ENCODE assay signal across 8 cellular contexts in genomic region chrX:45850197-45850774, GRCh38.
DNase-seq lines count a peak whose midpoint lies in the region; ATAC-seq lines count a peak whose summit lies in the region.

No MANE protein-coding gene starts in this region.

- H3K4me3 Mint-ChIP-seq in activated CD4-positive, alpha-beta T cell treated with anti-CD3 and anti-CD28 coated beads, Interleukin-2, amount 10 ng/mL, durations not matched to agents 24 days and 14 days: peak overlapping the region; percentile 100

- no peaks in the 10 kb centered on the region for H3K27me3 Mint-ChIP-seq in activated CD4-positive, alpha-beta T cell treated with anti-CD3 and anti-CD28 coated beads, Interleukin-2, amount 10 ng/mL, durations not matched to agents 24 days and 14 days

- H3K36me3 ChIP-seq in neuron (ENCODE audit: insufficient read depth, low read length): peaks cover 31% of the 10 kb centered on the region

- intact Hi-C loops in activated CD4-positive, alpha-beta T cell treated with anti-CD3 and anti-CD28 coated beads, Interleukin-2, amount 10 ng/mL, durations not matched to agents 24 days and 14 days (cut with micrococcal nuclease): loop anchor here (2.0 to 5.0 kb wide), 4 partner anchors 41 to 228 kb away; no protein-coding TSS in a partner anchor

- H3K27ac Mint-ChIP-seq in activated CD4-positive, alpha-beta T cell treated with anti-CD3 and anti-CD28 coated beads, Interleukin-2, amount 10 ng/mL, durations not matched to agents 24 days and 14 days: peak overlapping the region; percentile 98

- H3K9me3 ChIP-seq in neuron (ENCODE audit: low read length): no peaks in the 10 kb centered on the region

- peaks cover 18% of the 10 kb centered on the region for H3K4me1 ChIP-seq in neuron (ENCODE audit: insufficient read depth, low read length)

- H3K9me3 Mint-ChIP-seq in activated CD4-positive, alpha-beta T cell treated with anti-CD3 and anti-CD28 coated beads, Interleukin-2, amount 10 ng/mL, durations not matched to agents 24 days and 14 days: no peaks in the 10 kb centered on the region

- no peak overlapping the region for H2AFZ ChIP-seq in neuron (ENCODE audit: low read depth, low read length)

- DNase-seq in NCI-H345 treated with DMSO at 0.1 percent for 48 hours (lab: John Stamatoyannopoulos, UW; ENCODE audit: unreplicated experiment) (peak; percentile 17), NCI-H345 (lab: John Stamatoyannopoulos, UW) (no peak), epithelial cell of prostate (ENCODE audit: low read depth, low spot score) (no peak), OCI-M2 (lab: John Stamatoyannopoulos, UW; ENCODE audit: unreplicated experiment) (no peak), ureter (ENCODE audit: low spot score) (no peak)
- DNase-seq in activated CD4-positive, alpha-beta T cell treated with anti-CD3 and anti-CD28 coated beads, Interleukin-2, amount 10 ng/mL, durations not matched to agents 24 days and 14 days: peak; percentile 75

- no peaks in the 10 kb centered on the region for H3K27me3 ChIP-seq in neuron (ENCODE audit: insufficient read depth, low read length)

- peak overlapping the region; percentile 82 for H3K4me3 ChIP-seq in neuron (ENCODE audit: low read length)

- no peak for ATAC-seq in HG03139 (IDR thresholded peaks at IDR 0.05; ENCODE audit: unreplicated experiment)

- H3K27ac ChIP-seq in epithelial cell of prostate: peak overlapping the region; percentile 89

- peaks cover 39% of the 10 kb centered on the region for H3K36me3 Mint-ChIP-seq in activated CD4-positive, alpha-beta T cell treated with anti-CD3 and anti-CD28 coated beads, Interleukin-2, amount 10 ng/mL, durations not matched to agents 24 days and 14 days (ENCODE audit: low read depth)

- H3K4me1 Mint-ChIP-seq in activated CD4-positive, alpha-beta T cell treated with anti-CD3 and anti-CD28 coated beads, Interleukin-2, amount 10 ng/mL, durations not matched to agents 24 days and 14 days: peaks cover 31% of the 10 kb centered on the region

Comparison
In these comparisons a context has a peak if more than half of its experiments do, and no peak if none do; other contexts are left out.
1. DNase-seq: peak in NCI-H345 treated with DMSO at 0.1 percent for 48 hours (single experiment) and activated CD4-positive, alpha-beta T cell treated with anti-CD3 and anti-CD28 coated beads, Interleukin-2, amount 10 ng/mL, durations not matched to agents 24 days and 14 days (single experiment); none in NCI-H345 (single experiment), epithelial cell of prostate (single experiment), OCI-M2 (single experiment) and ureter (single experiment).